ENCODE assay signal across 1 cellular context in genomic region chr2:64228126-64228678, GRCh38.
TF ChIP-seq lines count a peak whose summit lies in the region.

No MANE protein-coding gene starts in this region.

TF ChIP-seq in SK-N-SH, 30 proteins besides CTCF, POLR2A, EP300 and RAD21 (continued from another document):
- TF ChIP-seq, protein P1, sequence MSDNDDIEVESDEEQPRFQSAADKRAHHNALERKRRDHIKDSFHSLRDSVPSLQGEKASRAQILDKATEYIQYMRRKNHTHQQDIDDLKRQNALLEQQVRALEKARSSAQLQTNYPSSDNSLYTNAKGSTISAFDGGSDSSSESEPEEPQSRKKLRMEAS (IDR thresholded peaks at IDR 0.05; ENCODE audit: low read depth), result 0 out of 2 replicates have a peak, but pooled peaks have one; percentile 39
- peak; percentile 5; the same call in 1 of the 2 replicates for TF ChIP-seq SMC3 (IDR thresholded peaks at IDR 0.05; ENCODE audit: low read depth, low read length)
- TF ChIP-seq TAF1 (IDR thresholded peaks at IDR 0.05; ENCODE audit: borderline replicate concordance, low read depth, low read length), result no peak
- 0 out of 2 replicates have a peak, but pooled peaks have one; percentile 5 for TF ChIP-seq RCOR1 (IDR thresholded peaks at IDR 0.05; ENCODE audit: low read length)
- peak; percentile 74 for TF ChIP-seq MXI1 (IDR thresholded peaks at IDR 0.05; ENCODE audit: low read depth, low read length)
- no peak for TF ChIP-seq RFX5 (IDR thresholded peaks at IDR 0.05; ENCODE audit: low read length)
- TF ChIP-seq, protein P2, sequence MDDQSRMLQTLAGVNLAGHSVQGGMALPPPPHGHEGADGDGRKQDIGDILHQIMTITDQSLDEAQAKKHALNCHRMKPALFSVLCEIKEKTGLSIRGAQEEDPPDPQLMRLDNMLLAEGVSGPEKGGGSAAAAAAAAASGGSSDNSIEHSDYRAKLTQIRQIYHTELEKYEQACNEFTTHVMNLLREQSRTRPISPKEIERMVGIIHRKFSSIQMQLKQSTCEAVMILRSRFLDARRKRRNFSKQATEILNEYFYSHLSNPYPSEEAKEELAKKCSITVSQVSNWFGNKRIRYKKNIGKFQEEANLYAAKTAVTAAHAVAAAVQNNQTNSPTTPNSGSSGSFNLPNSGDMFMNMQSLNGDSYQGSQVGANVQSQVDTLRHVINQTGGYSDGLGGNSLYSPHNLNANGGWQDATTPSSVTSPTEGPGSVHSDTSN (IDR thresholded peaks at IDR 0.05), result no peak
TF ChIP-seq in SK-N-SH: peak in this region for 4.
